In genomic region chr3:190330936-190331734, GRCh38 we compare ENCODE assay signal across 1 cellular context.
TF ChIP-seq lines count a peak whose summit lies in the region.

No MANE protein-coding gene starts in this region.

TF ChIP-seq in HepG2, 621 proteins besides CTCF, POLR2A, EP300 and RAD21 (continued from another document and continues in another):
- TF ChIP-seq, protein P1, sequence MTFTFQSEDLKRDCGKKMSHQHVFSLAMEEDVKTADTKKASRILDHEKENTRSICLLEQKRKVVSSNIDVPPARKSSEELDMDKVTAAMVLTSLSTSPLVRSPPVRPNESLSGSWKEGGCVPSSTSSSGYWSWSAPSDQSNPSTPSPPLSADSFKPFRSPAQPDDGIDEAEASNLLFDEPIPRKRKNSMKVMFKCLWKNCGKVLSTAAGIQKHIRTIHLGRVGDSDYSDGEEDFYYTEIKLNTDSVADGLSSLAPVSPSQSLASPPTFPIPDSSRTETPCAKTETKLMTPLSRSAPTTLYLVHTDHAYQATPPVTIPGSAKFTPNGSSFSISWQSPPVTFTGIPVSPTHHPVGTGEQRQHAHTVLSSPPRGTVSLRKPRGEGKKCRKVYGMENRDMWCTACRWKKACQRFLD (CRISPR knock-in tag; IDR thresholded peaks at IDR 0.05; ENCODE audit: borderline replicate concordance), result no peak
- no peak for TF ChIP-seq GLMP (CRISPR knock-in tag; IDR thresholded peaks at IDR 0.05; ENCODE audit: borderline replicate concordance)
- peak; percentile 92 for TF ChIP-seq KDM6A (CRISPR knock-in tag; IDR thresholded peaks at IDR 0.05; ENCODE audit: low read depth)
- no peak for TF ChIP-seq PAX8 (CRISPR knock-in tag; IDR thresholded peaks at IDR 0.05; ENCODE audit: borderline replicate concordance)
- peak; percentile 91 for TF ChIP-seq NR2C2 (CRISPR knock-in tag; IDR thresholded peaks at IDR 0.05; ENCODE audit: borderline replicate concordance)
- TF ChIP-seq FOXO1 (CRISPR knock-in tag; IDR thresholded peaks at IDR 0.05), result peak; percentile 87
- TF ChIP-seq TARDBP (CRISPR knock-in tag; IDR thresholded peaks at IDR 0.05), result peak; percentile 94
- TF ChIP-seq ZNF414 (CRISPR knock-in tag; IDR thresholded peaks at IDR 0.05), result peak; percentile 82; the same call in 1 of the 2 replicates
- 0 out of 2 replicates have a peak, but pooled peaks have one; percentile 6 for TF ChIP-seq SRF (IDR thresholded peaks at IDR 0.05; ENCODE audit: low read depth, low read length)
- TF ChIP-seq ZNF792 (CRISPR knock-in tag; IDR thresholded peaks at IDR 0.05), result peak; percentile 84
- TF ChIP-seq, protein P2, sequence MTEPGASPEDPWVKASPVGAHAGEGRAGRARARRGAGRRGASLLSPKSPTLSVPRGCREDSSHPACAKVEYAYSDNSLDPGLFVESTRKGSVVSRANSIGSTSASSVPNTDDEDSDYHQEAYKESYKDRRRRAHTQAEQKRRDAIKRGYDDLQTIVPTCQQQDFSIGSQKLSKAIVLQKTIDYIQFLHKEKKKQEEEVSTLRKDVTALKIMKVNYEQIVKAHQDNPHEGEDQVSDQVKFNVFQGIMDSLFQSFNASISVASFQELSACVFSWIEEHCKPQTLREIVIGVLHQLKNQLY (CRISPR knock-in tag; IDR thresholded peaks at IDR 0.05), result peak; percentile 88
- peak; percentile 88 for TF ChIP-seq CREM (IDR thresholded peaks at IDR 0.05)
- TF ChIP-seq CREM (CRISPR knock-in tag; IDR thresholded peaks at IDR 0.05), result no peak
- TF ChIP-seq ZNF652 (CRISPR knock-in tag; IDR thresholded peaks at IDR 0.05; ENCODE audit: borderline replicate concordance, low read depth), result peak; percentile 74
- TF ChIP-seq CEBPG (CRISPR knock-in tag; IDR thresholded peaks at IDR 0.05), result peak; percentile 96
- TF ChIP-seq ZNF510 (CRISPR knock-in tag; IDR thresholded peaks at IDR 0.05; ENCODE audit: low read depth), result no peak
- TF ChIP-seq DR1 (CRISPR knock-in tag; IDR thresholded peaks at IDR 0.05), result no peak
- peak; percentile 71; the same call in 1 of the 2 replicates for TF ChIP-seq ZNF232 (CRISPR knock-in tag; IDR thresholded peaks at IDR 0.05; ENCODE audit: borderline replicate concordance)
- TF ChIP-seq, protein P3, sequence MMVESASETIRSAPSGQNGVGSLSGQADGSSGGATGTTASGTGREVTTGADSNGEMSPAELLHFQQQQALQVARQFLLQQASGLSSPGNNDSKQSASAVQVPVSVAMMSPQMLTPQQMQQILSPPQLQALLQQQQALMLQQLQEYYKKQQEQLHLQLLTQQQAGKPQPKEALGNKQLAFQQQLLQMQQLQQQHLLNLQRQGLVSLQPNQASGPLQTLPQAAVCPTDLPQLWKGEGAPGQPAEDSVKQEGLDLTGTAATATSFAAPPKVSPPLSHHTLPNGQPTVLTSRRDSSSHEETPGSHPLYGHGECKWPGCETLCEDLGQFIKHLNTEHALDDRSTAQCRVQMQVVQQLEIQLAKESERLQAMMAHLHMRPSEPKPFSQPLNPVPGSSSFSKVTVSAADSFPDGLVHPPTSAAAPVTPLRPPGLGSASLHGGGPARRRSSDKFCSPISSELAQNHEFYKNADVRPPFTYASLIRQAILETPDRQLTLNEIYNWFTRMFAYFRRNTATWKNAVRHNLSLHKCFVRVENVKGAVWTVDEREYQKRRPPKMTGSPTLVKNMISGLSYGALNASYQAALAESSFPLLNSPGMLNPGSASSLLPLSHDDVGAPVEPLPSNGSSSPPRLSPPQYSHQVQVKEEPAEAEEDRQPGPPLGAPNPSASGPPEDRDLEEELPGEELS (CRISPR knock-in tag; IDR thresholded peaks at IDR 0.05), result peak; percentile 94
- peak; percentile 65; the same call in 1 of the 2 replicates for TF ChIP-seq HHEX (CRISPR knock-in tag; IDR thresholded peaks at IDR 0.05)
- peak; percentile 98 for TF ChIP-seq AHDC1 (CRISPR knock-in tag; IDR thresholded peaks at IDR 0.05; ENCODE audit: borderline replicate concordance)
- TF ChIP-seq ZKSCAN8 (CRISPR knock-in tag; IDR thresholded peaks at IDR 0.05; ENCODE audit: borderline replicate concordance), result peak; percentile 84; the same call in 1 of the 2 replicates
- peak; percentile 74 for TF ChIP-seq FOXK2 (IDR thresholded peaks at IDR 0.05)
- peak; percentile 51 for TF ChIP-seq MAFF (IDR thresholded peaks at IDR 0.05; ENCODE audit: low read depth, low read length)
- TF ChIP-seq, protein P4, sequence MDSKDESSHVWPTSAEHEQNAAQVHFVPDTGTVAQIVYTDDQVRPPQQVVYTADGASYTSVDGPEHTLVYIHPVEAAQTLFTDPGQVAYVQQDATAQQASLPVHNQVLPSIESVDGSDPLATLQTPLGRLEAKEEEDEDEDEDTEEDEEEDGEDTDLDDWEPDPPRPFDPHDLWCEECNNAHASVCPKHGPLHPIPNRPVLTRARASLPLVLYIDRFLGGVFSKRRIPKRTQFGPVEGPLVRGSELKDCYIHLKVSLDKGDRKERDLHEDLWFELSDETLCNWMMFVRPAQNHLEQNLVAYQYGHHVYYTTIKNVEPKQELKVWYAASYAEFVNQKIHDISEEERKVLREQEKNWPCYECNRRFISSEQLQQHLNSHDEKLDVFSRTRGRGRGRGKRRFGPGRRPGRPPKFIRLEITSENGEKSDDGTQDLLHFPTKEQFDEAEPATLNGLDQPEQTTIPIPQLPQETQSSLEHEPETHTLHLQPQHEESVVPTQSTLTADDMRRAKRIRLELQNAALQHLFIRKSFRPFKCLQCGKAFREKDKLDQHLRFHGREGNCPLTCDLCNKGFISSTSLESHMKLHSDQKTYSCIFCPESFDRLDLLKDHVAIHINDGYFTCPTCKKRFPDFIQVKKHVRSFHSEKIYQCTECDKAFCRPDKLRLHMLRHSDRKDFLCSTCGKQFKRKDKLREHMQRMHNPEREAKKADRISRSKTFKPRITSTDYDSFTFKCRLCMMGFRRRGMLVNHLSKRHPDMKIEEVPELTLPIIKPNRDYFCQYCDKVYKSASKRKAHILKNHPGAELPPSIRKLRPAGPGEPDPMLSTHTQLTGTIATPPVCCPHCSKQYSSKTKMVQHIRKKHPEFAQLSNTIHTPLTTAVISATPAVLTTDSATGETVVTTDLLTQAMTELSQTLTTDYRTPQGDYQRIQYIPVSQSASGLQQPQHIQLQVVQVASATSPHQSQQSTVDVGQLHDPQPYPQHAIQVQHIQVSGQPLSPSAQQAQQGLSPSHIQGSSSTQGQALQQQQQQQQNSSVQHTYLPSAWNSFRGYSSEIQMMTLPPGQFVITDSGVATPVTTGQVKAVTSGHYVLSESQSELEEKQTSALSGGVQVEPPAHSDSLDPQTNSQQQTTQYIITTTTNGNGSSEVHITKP (CRISPR knock-in tag; IDR thresholded peaks at IDR 0.05; ENCODE audit: low read depth), result no peak
- TF ChIP-seq ZNF350 (CRISPR knock-in tag; IDR thresholded peaks at IDR 0.05; ENCODE audit: borderline replicate concordance, low read depth), result no peak
- TF ChIP-seq ZNF335 (CRISPR knock-in tag; IDR thresholded peaks at IDR 0.05), result no peak
- TF ChIP-seq SP140L (CRISPR knock-in tag; IDR thresholded peaks at IDR 0.05; ENCODE audit: borderline replicate concordance), result 0 out of 2 replicates have a peak, but pooled peaks have one; percentile 59
- peak; percentile 45; the same call in 1 of the 2 replicates for TF ChIP-seq ZBTB21 (CRISPR knock-in tag; IDR thresholded peaks at IDR 0.05)
- peak; percentile 98 for TF ChIP-seq HDAC2 (CRISPR knock-in tag; IDR thresholded peaks at IDR 0.05)
- peak; percentile 94 for TF ChIP-seq ZMYM4 (CRISPR knock-in tag; IDR thresholded peaks at IDR 0.05)
- no peak for TF ChIP-seq ZNF589 (CRISPR knock-in tag; conservative IDR thresholded peaks at IDR 0.05)
- peak; percentile 61 for TF ChIP-seq TCF7 (IDR thresholded peaks at IDR 0.05; ENCODE audit: low read depth)
- TF ChIP-seq, protein P5, sequence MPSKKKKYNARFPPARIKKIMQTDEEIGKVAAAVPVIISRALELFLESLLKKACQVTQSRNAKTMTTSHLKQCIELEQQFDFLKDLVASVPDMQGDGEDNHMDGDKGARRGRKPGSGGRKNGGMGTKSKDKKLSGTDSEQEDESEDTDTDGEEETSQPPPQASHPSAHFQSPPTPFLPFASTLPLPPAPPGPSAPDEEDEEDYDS (CRISPR knock-in tag; IDR thresholded peaks at IDR 0.05), result peak; percentile 24; the same call in 1 of the 2 replicates
- peak; percentile 63; the same call in 1 of the 2 replicates for TF ChIP-seq ZBTB20 (CRISPR knock-in tag; IDR thresholded peaks at IDR 0.05; ENCODE audit: borderline replicate concordance, low read depth)
- TF ChIP-seq SP2 (CRISPR knock-in tag; IDR thresholded peaks at IDR 0.05), result no peak
- peak; percentile 94 for TF ChIP-seq CEBPB (IDR thresholded peaks at IDR 0.05; ENCODE audit: borderline replicate concordance, low read depth, low read length)
- TF ChIP-seq SAP130 (CRISPR knock-in tag; IDR thresholded peaks at IDR 0.05; ENCODE audit: low read depth), result peak; percentile 78
- TF ChIP-seq HCFC1 (IDR thresholded peaks at IDR 0.05; ENCODE audit: low read depth, low read length), result no peak
- TF ChIP-seq KDM2A (CRISPR knock-in tag; IDR thresholded peaks at IDR 0.05; ENCODE audit: borderline replicate concordance, low read depth), result no peak
- 0 out of 2 replicates have a peak, but pooled peaks have one; percentile 60 for TF ChIP-seq ZNF337 (CRISPR knock-in tag; IDR thresholded peaks at IDR 0.05; ENCODE audit: borderline replicate concordance, low read depth)
- no peak for TF ChIP-seq HNRNPL (IDR thresholded peaks at IDR 0.05; ENCODE audit: low read depth, low read length)
- TF ChIP-seq ZNF879 (CRISPR knock-in tag; IDR thresholded peaks at IDR 0.05), result no peak
- TF ChIP-seq BRCA1 (CRISPR knock-in tag; IDR thresholded peaks at IDR 0.05), result no peak
- TF ChIP-seq ADNP (CRISPR knock-in tag; IDR thresholded peaks at IDR 0.05), result no peak
- no peak for TF ChIP-seq ZFP82 (CRISPR knock-in tag; IDR thresholded peaks at IDR 0.05; ENCODE audit: borderline replicate concordance)
- peak; percentile 62; the same call in 1 of the 2 replicates for TF ChIP-seq RXRA (CRISPR knock-in tag; IDR thresholded peaks at IDR 0.05)
- no peak for TF ChIP-seq TMF1 (CRISPR knock-in tag; IDR thresholded peaks at IDR 0.05; ENCODE audit: low read depth)
- TF ChIP-seq KLF9 (CRISPR knock-in tag; IDR thresholded peaks at IDR 0.05; ENCODE audit: low read depth), result no peak
- TF ChIP-seq ZNF878 (CRISPR knock-in tag; IDR thresholded peaks at IDR 0.05), result peak; percentile 39; the same call in 1 of the 2 replicates
- TF ChIP-seq ARID2 (CRISPR knock-in tag; IDR thresholded peaks at IDR 0.05; ENCODE audit: borderline replicate concordance), result no peak
- 0 out of 2 replicates have a peak, but pooled peaks have one; percentile 17 for TF ChIP-seq ZNF3 (CRISPR knock-in tag; IDR thresholded peaks at IDR 0.05)
- no peak for TF ChIP-seq ZNF777 (CRISPR knock-in tag; IDR thresholded peaks at IDR 0.05)
- TF ChIP-seq, protein P6, sequence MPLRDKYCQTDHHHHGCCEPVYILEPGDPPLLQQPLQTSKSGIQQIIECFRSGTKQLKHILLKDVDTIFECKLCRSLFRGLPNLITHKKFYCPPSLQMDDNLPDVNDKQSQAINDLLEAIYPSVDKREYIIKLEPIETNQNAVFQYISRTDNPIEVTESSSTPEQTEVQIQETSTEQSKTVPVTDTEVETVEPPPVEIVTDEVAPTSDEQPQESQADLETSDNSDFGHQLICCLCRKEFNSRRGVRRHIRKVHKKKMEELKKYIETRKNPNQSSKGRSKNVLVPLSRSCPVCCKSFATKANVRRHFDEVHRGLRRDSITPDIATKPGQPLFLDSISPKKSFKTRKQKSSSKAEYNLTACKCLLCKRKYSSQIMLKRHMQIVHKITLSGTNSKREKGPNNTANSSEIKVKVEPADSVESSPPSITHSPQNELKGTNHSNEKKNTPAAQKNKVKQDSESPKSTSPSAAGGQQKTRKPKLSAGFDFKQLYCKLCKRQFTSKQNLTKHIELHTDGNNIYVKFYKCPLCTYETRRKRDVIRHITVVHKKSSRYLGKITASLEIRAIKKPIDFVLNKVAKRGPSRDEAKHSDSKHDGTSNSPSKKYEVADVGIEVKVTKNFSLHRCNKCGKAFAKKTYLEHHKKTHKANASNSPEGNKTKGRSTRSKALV (CRISPR knock-in tag; IDR thresholded peaks at IDR 0.05), result no peak
